1 cellular context compared by ENCODE assay signal in genomic region chr20:36572701-36573102, GRCh38.
TF ChIP-seq lines count a peak whose summit lies in the region.

No MANE protein-coding gene starts in this region.

TF ChIP-seq in HepG2, 621 proteins besides CTCF, POLR2A, EP300 and RAD21 (continued from another document and continues in another):
- TF ChIP-seq TFAP4 (IDR thresholded peaks at IDR 0.05; ENCODE audit: borderline replicate concordance, low read depth) = no peak
- TF ChIP-seq MAFF (IDR thresholded peaks at IDR 0.05; ENCODE audit: low read depth, low read length) = no peak
- TF ChIP-seq RORA (CRISPR knock-in tag; IDR thresholded peaks at IDR 0.05) = no peak; the same call in 1 of the 2 replicates
- no peak for TF ChIP-seq MEIS1 (CRISPR knock-in tag; IDR thresholded peaks at IDR 0.05; ENCODE audit: borderline replicate concordance)
- TF ChIP-seq ZNF891 (CRISPR knock-in tag; IDR thresholded peaks at IDR 0.05) = no peak
- TF ChIP-seq, protein P1, sequence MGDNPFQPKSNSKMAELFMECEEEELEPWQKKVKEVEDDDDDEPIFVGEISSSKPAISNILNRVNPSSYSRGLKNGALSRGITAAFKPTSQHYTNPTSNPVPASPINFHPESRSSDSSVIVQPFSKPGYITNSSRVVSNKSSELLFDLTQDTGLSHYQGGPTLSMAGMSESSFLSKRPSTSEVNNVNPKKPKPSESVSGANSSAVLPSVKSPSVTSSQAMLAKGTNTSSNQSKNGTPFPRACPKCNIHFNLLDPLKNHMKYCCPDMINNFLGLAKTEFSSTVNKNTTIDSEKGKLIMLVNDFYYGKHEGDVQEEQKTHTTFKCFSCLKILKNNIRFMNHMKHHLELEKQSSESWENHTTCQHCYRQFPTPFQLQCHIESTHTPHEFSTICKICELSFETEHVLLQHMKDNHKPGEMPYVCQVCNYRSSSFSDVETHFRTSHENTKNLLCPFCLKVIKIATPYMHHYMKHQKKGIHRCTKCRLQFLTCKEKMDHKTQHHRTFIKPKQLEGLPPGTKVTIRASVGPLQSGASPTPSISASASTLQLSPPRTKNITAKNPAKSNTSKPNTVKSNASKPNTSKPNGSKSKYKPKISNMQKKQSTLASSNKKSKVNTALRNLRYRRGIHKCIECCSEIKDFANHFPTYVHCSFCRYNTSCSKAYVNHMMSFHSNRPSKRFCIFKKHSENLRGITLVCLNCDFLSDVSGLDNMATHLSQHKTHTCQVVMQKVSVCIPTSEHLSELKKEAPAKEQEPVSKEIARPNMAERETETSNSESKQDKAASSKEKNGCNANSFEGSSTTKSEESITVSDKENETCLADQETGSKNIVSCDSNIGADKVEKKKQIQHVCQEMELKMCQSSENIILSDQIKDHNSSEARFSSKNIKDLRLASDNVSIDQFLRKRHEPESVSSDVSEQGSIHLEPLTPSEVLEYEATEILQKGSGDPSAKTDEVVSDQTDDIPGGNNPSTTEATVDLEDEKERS (CRISPR knock-in tag; IDR thresholded peaks at IDR 0.05) = peak; percentile 52; the same call in 1 of the 2 replicates
- no peak for TF ChIP-seq NFRKB (IDR thresholded peaks at IDR 0.05)
- TF ChIP-seq PCBP2 (optimal IDR thresholded peaks at IDR 0.05; ENCODE audit: low read depth, low read length, poor library complexity, severe bottlenecking) = no peak
- TF ChIP-seq TOPORS (CRISPR knock-in tag; IDR thresholded peaks at IDR 0.05) = no peak
- no peak for TF ChIP-seq ZNF10 (CRISPR knock-in tag; IDR thresholded peaks at IDR 0.05; ENCODE audit: borderline replicate concordance, low read depth)
- TF ChIP-seq, protein P2, sequence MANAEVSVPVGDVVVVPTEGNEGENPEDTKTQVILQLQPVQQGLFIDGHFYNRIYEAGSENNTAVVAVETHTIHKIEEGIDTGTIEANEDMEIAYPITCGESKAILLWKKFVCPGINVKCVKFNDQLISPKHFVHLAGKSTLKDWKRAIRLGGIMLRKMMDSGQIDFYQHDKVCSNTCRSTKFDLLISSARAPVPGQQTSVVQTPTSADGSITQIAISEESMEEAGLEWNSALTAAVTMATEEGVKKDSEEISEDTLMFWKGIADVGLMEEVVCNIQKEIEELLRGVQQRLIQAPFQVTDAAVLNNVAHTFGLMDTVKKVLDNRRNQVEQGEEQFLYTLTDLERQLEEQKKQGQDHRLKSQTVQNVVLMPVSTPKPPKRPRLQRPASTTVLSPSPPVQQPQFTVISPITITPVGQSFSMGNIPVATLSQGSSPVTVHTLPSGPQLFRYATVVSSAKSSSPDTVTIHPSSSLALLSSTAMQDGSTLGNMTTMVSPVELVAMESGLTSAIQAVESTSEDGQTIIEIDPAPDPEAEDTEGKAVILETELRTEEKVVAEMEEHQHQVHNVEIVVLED (CRISPR knock-in tag; IDR thresholded peaks at IDR 0.05; ENCODE audit: borderline replicate concordance) = no peak
- TF ChIP-seq NFIB (CRISPR knock-in tag; IDR thresholded peaks at IDR 0.05; ENCODE audit: borderline replicate concordance) = no peak
- no peak for TF ChIP-seq HMG20B (CRISPR knock-in tag; conservative IDR thresholded peaks at IDR 0.05)
- TF ChIP-seq, protein P3, sequence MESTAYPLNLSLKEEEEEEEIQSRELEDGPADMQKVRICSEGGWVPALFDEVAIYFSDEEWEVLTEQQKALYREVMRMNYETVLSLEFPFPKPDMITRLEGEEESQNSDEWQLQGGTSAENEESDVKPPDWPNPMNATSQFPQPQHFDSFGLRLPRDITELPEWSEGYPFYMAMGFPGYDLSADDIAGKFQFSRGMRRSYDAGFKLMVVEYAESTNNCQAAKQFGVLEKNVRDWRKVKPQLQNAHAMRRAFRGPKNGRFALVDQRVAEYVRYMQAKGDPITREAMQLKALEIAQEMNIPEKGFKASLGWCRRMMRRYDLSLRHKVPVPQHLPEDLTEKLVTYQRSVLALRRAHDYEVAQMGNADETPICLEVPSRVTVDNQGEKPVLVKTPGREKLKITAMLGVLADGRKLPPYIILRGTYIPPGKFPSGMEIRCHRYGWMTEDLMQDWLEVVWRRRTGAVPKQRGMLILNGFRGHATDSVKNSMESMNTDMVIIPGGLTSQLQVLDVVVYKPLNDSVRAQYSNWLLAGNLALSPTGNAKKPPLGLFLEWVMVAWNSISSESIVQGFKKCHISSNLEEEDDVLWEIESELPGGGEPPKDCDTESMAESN (CRISPR knock-in tag; conservative IDR thresholded peaks at IDR 0.05) = no peak
- TF ChIP-seq TCF7L2 (IDR thresholded peaks at IDR 0.05; ENCODE audit: low read depth, low read length) = no peak
- no peak for TF ChIP-seq ZNF34 (CRISPR knock-in tag; IDR thresholded peaks at IDR 0.05; ENCODE audit: borderline replicate concordance)
- TF ChIP-seq, protein P4, sequence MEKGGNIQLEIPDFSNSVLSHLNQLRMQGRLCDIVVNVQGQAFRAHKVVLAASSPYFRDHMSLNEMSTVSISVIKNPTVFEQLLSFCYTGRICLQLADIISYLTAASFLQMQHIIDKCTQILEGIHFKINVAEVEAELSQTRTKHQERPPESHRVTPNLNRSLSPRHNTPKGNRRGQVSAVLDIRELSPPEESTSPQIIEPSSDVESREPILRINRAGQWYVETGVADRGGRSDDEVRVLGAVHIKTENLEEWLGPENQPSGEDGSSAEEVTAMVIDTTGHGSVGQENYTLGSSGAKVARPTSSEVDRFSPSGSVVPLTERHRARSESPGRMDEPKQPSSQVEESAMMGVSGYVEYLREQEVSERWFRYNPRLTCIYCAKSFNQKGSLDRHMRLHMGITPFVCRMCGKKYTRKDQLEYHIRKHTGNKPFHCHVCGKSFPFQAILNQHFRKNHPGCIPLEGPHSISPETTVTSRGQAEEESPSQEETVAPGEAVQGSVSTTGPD (CRISPR knock-in tag; IDR thresholded peaks at IDR 0.05) = no peak
- TF ChIP-seq ZNF781 (CRISPR knock-in tag; IDR thresholded peaks at IDR 0.05; ENCODE audit: borderline replicate concordance, not compliant biosample characterization) = peak; percentile 94
- no peak for TF ChIP-seq HES4 (CRISPR knock-in tag; IDR thresholded peaks at IDR 0.05; ENCODE audit: borderline replicate concordance)
- TF ChIP-seq, protein P5, sequence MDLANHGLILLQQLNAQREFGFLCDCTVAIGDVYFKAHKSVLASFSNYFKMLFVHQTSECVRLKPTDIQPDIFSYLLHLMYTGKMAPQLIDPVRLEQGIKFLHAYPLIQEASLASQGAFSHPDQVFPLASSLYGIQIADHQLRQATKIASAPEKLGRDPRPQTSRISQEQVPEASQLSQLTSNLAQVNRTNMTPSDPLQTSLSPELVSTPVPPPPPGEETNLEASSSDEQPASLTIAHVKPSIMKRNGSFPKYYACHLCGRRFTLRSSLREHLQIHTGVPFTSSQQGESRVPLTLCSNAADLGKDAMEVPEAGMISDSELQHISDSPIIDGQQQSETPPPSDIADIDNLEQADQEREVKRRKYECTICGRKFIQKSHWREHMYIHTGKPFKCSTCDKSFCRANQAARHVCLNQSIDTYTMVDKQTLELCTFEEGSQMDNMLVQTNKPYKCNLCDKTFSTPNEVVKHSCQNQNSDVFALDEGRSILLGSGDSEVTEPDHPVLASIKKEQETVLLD (CRISPR knock-in tag; IDR thresholded peaks at IDR 0.05; ENCODE audit: low read depth) = no peak
- no peak; the same call in 1 of the 2 replicates for TF ChIP-seq ZNF720 (CRISPR knock-in tag; IDR thresholded peaks at IDR 0.05)
- no peak for TF ChIP-seq ZNF333 (CRISPR knock-in tag; IDR thresholded peaks at IDR 0.05; ENCODE audit: borderline replicate concordance)
- no peak for TF ChIP-seq DNMT3B (CRISPR knock-in tag; conservative IDR thresholded peaks at IDR 0.05)
- TF ChIP-seq ATM (IDR thresholded peaks at IDR 0.05; ENCODE audit: borderline replicate concordance) = no peak
- no peak for TF ChIP-seq ZNF414 (CRISPR knock-in tag; IDR thresholded peaks at IDR 0.05)
- TF ChIP-seq ZNF484 (CRISPR knock-in tag; IDR thresholded peaks at IDR 0.05; ENCODE audit: borderline replicate concordance, low read depth) = no peak
- no peak; the same call in 1 of the 2 replicates for TF ChIP-seq ZNF260 (CRISPR knock-in tag; IDR thresholded peaks at IDR 0.05; ENCODE audit: borderline replicate concordance, low read depth)
- TF ChIP-seq JARID2 (CRISPR knock-in tag; IDR thresholded peaks at IDR 0.05; ENCODE audit: insufficient replicate concordance) = no peak
- TF ChIP-seq ZBTB7B (CRISPR knock-in tag; IDR thresholded peaks at IDR 0.05) = no peak
- no peak for TF ChIP-seq ZNF17 (CRISPR knock-in tag; IDR thresholded peaks at IDR 0.05)
- no peak for TF ChIP-seq ZNF562 (CRISPR knock-in tag; IDR thresholded peaks at IDR 0.05; ENCODE audit: borderline replicate concordance)
- no peak for TF ChIP-seq ZNF335 (CRISPR knock-in tag; IDR thresholded peaks at IDR 0.05)
- TF ChIP-seq ZNF512 (CRISPR knock-in tag; IDR thresholded peaks at IDR 0.05) = no peak
- TF ChIP-seq TIGD3 (CRISPR knock-in tag; IDR thresholded peaks at IDR 0.05; ENCODE audit: borderline replicate concordance) = no peak
- no peak for TF ChIP-seq TERF1 (CRISPR knock-in tag; IDR thresholded peaks at IDR 0.05)
- TF ChIP-seq HOXA5 (CRISPR knock-in tag; IDR thresholded peaks at IDR 0.05) = no peak
- TF ChIP-seq HNF4G (IDR thresholded peaks at IDR 0.05; ENCODE audit: borderline replicate concordance, low read depth, low read length) = 0 out of 2 replicates have a peak, but pooled peaks have one; percentile 10
- peak; percentile 34; the same call in 1 of the 2 replicates for TF ChIP-seq HNF4G (CRISPR knock-in tag; IDR thresholded peaks at IDR 0.05; ENCODE audit: borderline replicate concordance, low read depth)
- no peak for TF ChIP-seq ARNT (IDR thresholded peaks at IDR 0.05)
- no peak for TF ChIP-seq UBTF (CRISPR knock-in tag; IDR thresholded peaks at IDR 0.05)
